In genomic region chr5:96935556-96936430, GRCh38 we compare ENCODE assay signal across 8 cellular contexts. TPM values are rescaled to one million over a fixed set of nuclear protein-coding genes. Genes with fewer than 3 reads are reported as not detected.
DNase-seq lines count a peak whose midpoint lies in the region; ATAC-seq, FAIRE-seq and TF ChIP-seq lines count a peak whose summit lies in the region.

LNPEP (plus strand) TSS chr5:96936080; CDS start chr5:96936156, 76 bp downstream.

- no peak for TF ChIP-seq POLR2A in H1 (IDR thresholded peaks at IDR 0.05; ENCODE audit: control extremely low read depth in 1 of 2, low read depth in 2 of 2, low read length in 2 of 2)

- peaks cover 0 to 11% (median 7%) of the 10 kb centered on the region in 4 experiments; a peak in 3 of 7 replicates for H3K27me3 ChIP-seq in H1 (replicated peaks in 1 of 4; ENCODE audit: control insufficient read depth in 3 of 4, extremely low read depth in 1 of 4, insufficient read depth in 3 of 4, low read length in 3 of 4)
- H3K27me3 ChIP-seq in mesenchymal stem cell (ENCODE audit: control insufficient read depth in 1 of 2, insufficient read depth in 1 of 2, low read length in 2 of 2): no peaks in the 10 kb centered on the region

- POLR2A ChIA-PET in H1 (lab: Charles Lee; ENCODE audit: partially characterized antibody): interaction anchor here (0.6 kb wide), 1 partner anchor 1512 kb away, joined by 3 read pairs; no protein-coding TSS in a partner anchor

- H3K9ac ChIP-seq in H1 (replicated peaks in 1 of 4; ENCODE audit: extremely low read depth in 1 of 4, low read depth in 3 of 4, low read length in 3 of 4) (peak within 1 kb of the TSS in 3 of 4 experiments; percentile 65 to 75 (median 67); a peak in 5 of 7 replicates), mesenchymal stem cell (ENCODE audit: low read length) (peak within 1 kb of the TSS; percentile 95)

- H3K4ac ChIP-seq in H1 (replicated peaks; ENCODE audit: insufficient read length, low read depth, low read length) (no peak within 1 kb of the TSS), mesenchymal stem cell (ENCODE audit: low read depth in 1 of 2, low read length in 2 of 2) (peak within 1 kb of the TSS; percentile 5 to 90)

- H2AK5ac ChIP-seq in H1 (ENCODE audit: low read depth, low read length) (no peak within 1 kb of the TSS), mesenchymal stem cell (ENCODE audit: low read length, severe bottlenecking) (peak within 1 kb of the TSS; percentile 16)

- TF ChIP-seq EP300 in H1 (IDR thresholded peaks at IDR 0.05; ENCODE audit: borderline replicate concordance in 1 of 2, low read depth in 2 of 2, low read length in 2 of 2): 0 out of 3 replicates have a peak, but pooled peaks of 1 of the 2 experiments have one; percentile 67

- DNase-seq in CMK (ENCODE audit: low read depth) (peak; percentile 88), HT1080 (ENCODE audit: low read depth) (peak; percentile 99), NOMO-1 treated with DMSO at 0.1 percent for 48 hours (lab: John Stamatoyannopoulos, UW; ENCODE audit: unreplicated experiment) (peak; percentile 98), H1 (ENCODE audit: low read depth in 1 of 2, low spot score in 2 of 2) (peak; percentile 94 to 95), mesenchymal stem cell (peak; percentile 98)
- DNase-seq in activated CD8-positive, alpha-beta memory T cell treated with anti-CD3 and anti-CD28 coated beads for 48 hours (ENCODE audit: low read depth in 2 of 3, low spot score in 2 of 3): peak; percentile 70 to 95 (median 86)
- peak; percentile 90 for DNase-seq in stimulated activated CD8-positive, alpha-beta memory T cell treated with anti-CD3 and anti-CD28 coated beads, Interleukin-12 subunit alpha, Interleukin-12 subunit beta, amount 100 ng/mL, for 4 hours (ENCODE audit: low read depth)

- no peaks in the 10 kb centered on the region for H4K20me1 ChIP-seq in H1 (replicated peaks in 1 of 2; ENCODE audit: control insufficient read depth in 1 of 2, insufficient read depth in 2 of 2, low read length in 2 of 2)

- H2BK12ac ChIP-seq in H1 (ENCODE audit: low read depth, low read length) (peak within 1 kb of the TSS; percentile 86; the same call in 1 of the 2 replicates), mesenchymal stem cell (ENCODE audit: low read length in 2 of 2) (peak within 1 kb of the TSS; percentile 89 to 97)

- H4K91ac ChIP-seq in H1 (replicated peaks; ENCODE audit: insufficient read length, low read length) (peak within 1 kb of the TSS; percentile 61), mesenchymal stem cell (ENCODE audit: low read length) (peak within 1 kb of the TSS; percentile 98)

- no peaks in the 10 kb centered on the region for H3K79me1 ChIP-seq in H1 (ENCODE audit: low read depth, low read length)
- H3K79me1 ChIP-seq in mesenchymal stem cell (replicated peaks; ENCODE audit: low read length, poor library complexity, severe bottlenecking): peaks cover 5% of the 10 kb centered on the region

- no peak for FAIRE-seq in H1 (lab: Jason Lieb, UNC)

- no peaks in the 10 kb centered on the region for H3K9me3 ChIP-seq in H1 (ENCODE audit: insufficient read depth in 2 of 2, low read depth in 1 of 2, low read length in 1 of 2)
- H3K9me3 ChIP-seq in mesenchymal stem cell (ENCODE audit: control insufficient read depth, low read length): no peaks in the 10 kb centered on the region

- H3K4me2 ChIP-seq in H1 (ENCODE audit: insufficient read depth in 1 of 2, low read depth in 2 of 2, low read length in 2 of 2): peak within 1 kb of the TSS; percentile 83 to 94
- peak within 1 kb of the TSS; percentile 89 for H3K4me2 ChIP-seq in mesenchymal stem cell (ENCODE audit: low read length, poor library complexity, severe bottlenecking)

- H3K23me2 ChIP-seq in H1 (ENCODE audit: low read depth, low read length): peaks cover 13% of the 10 kb centered on the region

- H3K27ac ChIP-seq in H1 (ENCODE audit: low read depth, low read length) (peak within 1 kb of the TSS; percentile 39; the same call in 1 of the 2 replicates), mesenchymal stem cell (ENCODE audit: low read length, poor library complexity, severe bottlenecking) (peak within 1 kb of the TSS; percentile 100)

- peak; percentile 46 for ATAC-seq in GM21360 (IDR thresholded peaks at IDR 0.05; ENCODE audit: unreplicated experiment)

- H2BK20ac ChIP-seq in H1 (ENCODE audit: low read length): no peak within 1 kb of the TSS

- peak within 1 kb of the TSS; percentile 83; the same call in 1 of the 2 replicates for H2AFZ ChIP-seq in H1 (ENCODE audit: low read length)
- H2AFZ ChIP-seq in mesenchymal stem cell (ENCODE audit: low read depth, low read length): peak within 1 kb of the TSS; percentile 94

- H3K18ac ChIP-seq in H1 (ENCODE audit: extremely low read depth, low read length) (peak within 1 kb of the TSS; percentile 54), mesenchymal stem cell (ENCODE audit: low read depth in 1 of 2, low read length in 2 of 2) (peak within 1 kb of the TSS; percentile 98)

- H3K36me3 ChIP-seq in H1 (ENCODE audit: control insufficient read depth in 2 of 4, insufficient read depth in 4 of 4, low read length in 3 of 4) (no peaks in the 10 kb centered on the region), mesenchymal stem cell (ENCODE audit: control insufficient read depth in 1 of 2, insufficient read depth in 2 of 2, low read depth in 1 of 2, low read length in 2 of 2) (no peaks in the 10 kb centered on the region)

- H3K56ac ChIP-seq in H1 (replicated peaks; ENCODE audit: insufficient read length, low read depth, low read length): peak within 1 kb of the TSS; percentile 60

- no peak within 1 kb of the TSS for H3K23ac ChIP-seq in H1 (ENCODE audit: insufficient read length)
- peak within 1 kb of the TSS in 1 of 2 experiments; percentile 2 for H3K23ac ChIP-seq in mesenchymal stem cell (ENCODE audit: low read length in 2 of 2)

- H4K8ac ChIP-seq in H1 (ENCODE audit: extremely low read depth, insufficient read depth, low read length): peak within 1 kb of the TSS; percentile 96
- H4K8ac ChIP-seq in mesenchymal stem cell (ENCODE audit: low read length): peak within 1 kb of the TSS; percentile 98

- H2BK120ac ChIP-seq in H1 (replicated peaks; ENCODE audit: low read depth, low read length) (no peak within 1 kb of the TSS), mesenchymal stem cell (ENCODE audit: low read depth, low read length) (peak within 1 kb of the TSS; percentile 90)

- H2BK15ac ChIP-seq in H1 (ENCODE audit: low read length): no peak within 1 kb of the TSS
- H2BK15ac ChIP-seq in mesenchymal stem cell (ENCODE audit: low read depth, poor library complexity, severe bottlenecking): peak within 1 kb of the TSS; percentile 95

- no peak for TF ChIP-seq CTCF in H1 (IDR thresholded peaks at IDR 0.05; ENCODE audit: control extremely low read depth in 1 of 3, insufficient read depth in 1 of 3, low read depth in 1 of 3, low read length in 3 of 3)

- H4K5ac ChIP-seq in H1 (ENCODE audit: insufficient read length, low read depth, low read length): peak within 1 kb of the TSS; percentile 51

- H2BK5ac ChIP-seq in H1 (ENCODE audit: low read depth, low read length) (peak within 1 kb of the TSS; percentile 94), mesenchymal stem cell (ENCODE audit: low read depth, low read length, poor library complexity, severe bottlenecking) (peak within 1 kb of the TSS; percentile 95)

- CTCF ChIA-PET in H1 (lab: Charles Lee; ENCODE audit: partially characterized antibody): interaction anchor here (1.1 kb wide), 1 partner anchor 64 kb away, joined by 3 read pairs; no protein-coding TSS in a partner anchor

- no peaks in the 10 kb centered on the region; a peak in 1 of 4 replicates for H3K79me2 ChIP-seq in H1 (ENCODE audit: control insufficient read depth in 1 of 2, insufficient read depth in 2 of 2, low read length in 2 of 2)

- WGBS in H1 (ENCODE audit: extremely low coverage in 1 of 2, insufficient coverage in 1 of 2, insufficient read length in 1 of 2, insufficient replicate concordance in 2 of 2, low coverage in 1 of 2, low lambda C conversion rate in 2 of 2, missing lambda C conversion rate in 1 of 2), 2 experiments: 2% methylated on average over 67 of the region's 79 CpGs; no CpG with 5 or more reads in 1 of the 2 experiments
- under 1% methylated on average over 68 of the region's 79 CpGs for WGBS in mesenchymal stem cell

- no peak within 1 kb of the TSS for H3K14ac ChIP-seq in H1 (ENCODE audit: insufficient read length)
- H3K14ac ChIP-seq in mesenchymal stem cell (ENCODE audit: low read length in 2 of 2): peak within 1 kb of the TSS; percentile 25 to 98

- peaks cover 2 to 8% (median 6%) of the 10 kb centered on the region in 4 experiments; a peak in 3 of 7 replicates for H3K4me1 ChIP-seq in H1 (replicated peaks in 1 of 4; ENCODE audit: control insufficient read depth in 3 of 4, insufficient read depth in 4 of 4, low read length in 3 of 4)
- peaks cover 3% of the 10 kb centered on the region for H3K4me1 ChIP-seq in mesenchymal stem cell (ENCODE audit: control insufficient read depth, insufficient read depth, low read depth, low read length)

- TF ChIP-seq RAD21 in H1 (IDR thresholded peaks at IDR 0.05 in 1 of 2, conservative IDR thresholded peaks at IDR 0.05 in 1 of 2; ENCODE audit: low read depth in 2 of 2, low read length in 2 of 2): 0 out of 4 replicates have a peak, but pooled peaks of 1 of the 2 experiments have one; percentile 1

- H3K4me3 ChIP-seq in H1 (ENCODE audit: extremely low read depth in 1 of 4, insufficient read depth in 2 of 4, low read depth in 3 of 4, low read length in 4 of 4) (peak within 1 kb of the TSS; percentile 65 to 74 (median 70)), mesenchymal stem cell (ENCODE audit: insufficient read depth in 1 of 2, low read depth in 1 of 2, low read length in 2 of 2) (peak within 1 kb of the TSS; percentile 84 to 97)

TF ChIP-seq in H1, 55 proteins besides CTCF, POLR2A, EP300 and RAD21 (continues in another document):
- TF ChIP-seq CBX8 (IDR thresholded peaks at IDR 0.05; ENCODE audit: borderline replicate concordance, low read depth, low read length) (no peak), TAF1 (IDR thresholded peaks at IDR 0.05; ENCODE audit: low read depth, low read length) (peak; percentile 69)

RNA-seq across cellular contexts. Expression of gene LNPEP, which starts in this region (rescaled TPM):
- total RNA-seq in HT1080 (2014; rRNA removed; shearing (Covaris generic)): 16.2 and 16.4 TPM in 2 replicates
- 10.1 and 14.7 TPM in 2 replicates for polyA plus RNA-seq in HT1080 (2015; cell fraction: cytosol; rRNA removed)
- polyA plus RNA-seq in HT1080 (2015; cell fraction: nucleus; rRNA removed): 44.7 and 47.2 TPM in 2 replicates
- total RNA-seq in H1 (2021; fragmentation: NEBNext Ultra II Directional; extraction: Animal tissue kit (Norgen Biotek cat#: 25700)): 4.3 and 4.5 TPM in 2 replicates
- polyA plus RNA-seq in H1 (2011; rRNA removed): 0.96 and 1.8 TPM in 2 replicates
- 1.6 TPM for polyA plus RNA-seq in H1 (2011; cell fraction: cytosol; rRNA removed)
- polyA plus RNA-seq in H1 (2011; cell fraction: nucleus; rRNA removed): 1.1 TPM
- polyA plus RNA-seq in H1 (2012, experiment 1 of 2): 0.79 to 2.2 TPM (median 1.2 TPM) in 4 replicates
- polyA plus RNA-seq in H1 (2012, experiment 2 of 2): 0.16 TPM
- polyA plus RNA-seq in H1 (2013, experiment 1 of 2): 2.8 TPM
- 2.1 TPM for polyA plus RNA-seq in H1 (2013, experiment 2 of 2)
- 9.1 and 12.5 TPM in 2 replicates for polyA minus RNA-seq in H1 (2011; rRNA and poly(A)+ RNA removed)
- 4.5 TPM for polyA minus RNA-seq in H1 (2011; cell fraction: cytosol; rRNA and poly(A)+ RNA removed)
- 12.2 TPM for polyA minus RNA-seq in H1 (2011; cell fraction: nucleus; rRNA and poly(A)+ RNA removed)
- 10.2 TPM for polyA plus RNA-seq in mesenchymal stem cell (2013, experiment 1 of 2)
- polyA plus RNA-seq in mesenchymal stem cell (2013, experiment 2 of 2): 10.3 TPM

Comparison
In these comparisons a context has a peak if more than half of its experiments do, and no peak if none do; other contexts are left out.
1. Peak in every context shown above with its lines: DNase-seq, ATAC-seq, H3K4me3 ChIP-seq and H3K27ac ChIP-seq.